8 cellular contexts compared by ENCODE assay signal in the genomic region with DNA sequence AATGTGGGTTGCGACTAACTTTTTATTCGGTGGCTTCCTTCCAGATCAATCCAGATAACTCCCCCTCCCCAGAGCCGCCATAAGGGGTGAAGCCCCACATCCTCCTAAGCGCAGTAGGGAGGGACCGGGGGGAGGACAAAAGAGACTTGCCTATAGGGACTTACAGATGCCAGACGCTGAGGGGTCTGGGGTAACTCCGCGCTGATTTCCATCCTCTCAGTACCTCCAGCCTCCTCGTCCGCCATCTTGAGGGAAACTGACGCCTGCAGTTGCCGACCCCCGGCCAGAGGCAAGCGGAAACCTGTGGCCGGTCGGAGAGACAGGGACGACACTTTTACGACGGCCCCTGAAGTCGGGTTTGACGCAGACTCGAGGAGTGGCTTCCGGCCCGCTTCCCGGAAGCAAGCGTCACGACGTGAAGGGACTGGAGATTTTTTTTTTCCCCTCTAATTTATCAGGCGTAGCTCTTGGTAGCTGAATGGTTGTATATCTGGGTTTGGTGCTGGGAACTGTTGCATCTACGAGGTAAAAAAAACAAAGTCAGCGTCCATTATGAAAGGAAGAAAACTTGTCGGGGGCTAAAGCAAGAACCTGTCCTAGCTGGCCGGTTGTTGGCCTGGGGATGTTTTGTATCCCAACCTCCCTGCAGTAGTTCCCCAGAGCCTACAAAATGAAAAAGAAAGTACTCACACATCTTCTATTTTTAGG. TPM values are rescaled to one million over a fixed set of nuclear protein-coding genes. Genes with fewer than 3 reads are reported as not detected.
DNase-seq lines count a peak whose midpoint lies in the region; ATAC-seq and TF ChIP-seq lines count a peak whose summit lies in the region.

Gene UBR1 (minus strand): TSS at position 261 of the 708 bp plus-strand sequence. CDS start 16 bp downstream, at position 245.

- DNase-seq in AG04449 (ENCODE audit: low read depth, low spot score) = no peak
- peak; percentile 62 for DNase-seq in NCI-H345 treated with DMSO at 0.1 percent for 48 hours (lab: John Stamatoyannopoulos, UW; ENCODE audit: unreplicated experiment)
- DNase-seq in activated CD4-positive, CD25-positive, alpha-beta regulatory T cell (lab: John Stamatoyannopoulos, UW) = peak; percentile 68 to 77 (median 74)
- peak in 60 of 61 donors; percentile 23 to 94 (median 85) for DNase-seq in caudate nucleus (lab: John Stamatoyannopoulos, UW)
- peak; percentile 92 to 93 (median 92) for DNase-seq in immature natural killer cell
- peak; percentile 73 for DNase-seq in smooth muscle cell of the brain vasculature (ENCODE audit: low read depth, low spot score)

- H3K27ac ChIP-seq in caudate nucleus (ENCODE audit: low read depth, low read length) = peak within 1 kb of the TSS; percentile 91

- peak; percentile 89 for ATAC-seq in GM18909 (IDR thresholded peaks at IDR 0.05; ENCODE audit: poor library complexity, unreplicated experiment)
- peak; percentile 90 for ATAC-seq in HG03196 (IDR thresholded peaks at IDR 0.05; ENCODE audit: unreplicated experiment)

- POLR2A ChIA-PET in AG04449 (lab: Yijun Ruan, JAX) = no interaction called here

- CTCF ChIA-PET in AG04449 (lab: Yijun Ruan, JAX) = interaction anchor here (0.9 to 1.6 kb wide), 3 partner anchors 12 to 81 kb away, joined by 3 read pairs; no protein-coding TSS in a partner anchor

- peaks cover 51 to 60% of the 10 kb centered on the region in 2 donors for H3K4me1 Mint-ChIP-seq in immature natural killer cell

- no peak for TF ChIP-seq CTCF in AG04449 (IDR thresholded peaks at IDR 0.05; ENCODE audit: insufficient read depth, low read length, missing control alignments)

- H3K36me3 Mint-ChIP-seq in immature natural killer cell = peaks cover 8 to 15% (median 8%) of the 10 kb centered on the region in 3 donors

- peak within 1 kb of the TSS; percentile 96 to 99 (median 96) for H3K4me3 Mint-ChIP-seq in immature natural killer cell

- H3K4me3 ChIP-seq in AG04449 (ENCODE audit: low read depth, low read length) = peak within 1 kb of the TSS; percentile 96

- peak within 1 kb of the TSS; percentile 98 to 100 (median 99) for H3K27ac Mint-ChIP-seq in immature natural killer cell

- peaks cover 1 to 11% (median 9%) of the 10 kb centered on the region in 3 donors for H3K27me3 Mint-ChIP-seq in immature natural killer cell (ENCODE audit: low read depth in 3 of 3)

- no peaks in the 10 kb centered on the region for H3K9me3 Mint-ChIP-seq in immature natural killer cell

RNA-seq across cellular contexts. Expression of gene UBR1, which starts in this region (rescaled TPM):
- 10 to 100 TPM; 12.1 to 26.5 (median 15.1) TPM for polyA plus RNA-seq in immature natural killer cell
